In the genomic region with DNA sequence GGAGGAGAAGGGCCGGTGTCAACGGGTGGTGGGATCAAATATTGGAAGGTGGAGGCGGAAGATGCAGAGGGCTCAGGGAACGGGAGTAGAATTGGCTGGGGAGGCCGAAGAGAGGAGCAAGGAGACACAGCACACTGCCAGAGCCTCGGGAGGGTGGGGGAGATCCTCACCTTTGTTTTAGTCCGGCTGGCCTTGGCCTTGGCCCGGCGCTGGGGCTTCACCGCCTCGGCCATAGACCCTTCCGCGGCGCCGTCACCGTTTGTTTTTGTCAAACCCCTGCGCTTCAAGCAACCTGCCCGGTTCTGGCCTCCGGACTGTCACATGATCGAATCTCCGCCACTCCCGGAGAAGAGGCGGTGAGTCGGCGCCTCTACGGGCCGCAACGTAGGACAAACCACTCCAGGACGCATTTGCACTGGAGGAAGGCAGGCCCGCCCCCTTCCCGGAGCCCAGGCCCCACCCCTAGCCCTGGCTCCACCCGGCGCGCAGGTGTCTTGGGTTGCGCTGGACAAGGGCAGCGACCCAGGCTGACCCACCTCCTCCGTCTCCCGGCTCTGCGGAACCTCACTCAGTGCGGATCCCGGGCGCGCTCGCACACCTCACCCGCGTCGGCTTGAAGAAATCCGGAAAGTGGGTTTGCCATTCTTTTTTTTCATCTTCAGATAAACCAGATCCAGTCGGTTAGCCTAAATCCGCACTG, we compare ENCODE assay signal across 8 cellular contexts. TPM values are rescaled to one million over a fixed set of nuclear protein-coding genes. Genes with fewer than 3 reads are reported as not detected.
DNase-seq lines count a peak whose midpoint lies in the region; ATAC-seq lines count a peak whose summit lies in the region.

TSS of gene EPG5 (minus strand) at position 323 of the 700 bp plus-strand sequence. CDS start at position 233, 90 bp downstream.

- H3K36me3 Mint-ChIP-seq in IgD-negative memory B cell: peaks cover 4% of the 10 kb centered on the region

- peak within 1 kb of the TSS; percentile 93 to 96 (median 95) for H3K27ac Mint-ChIP-seq in IgD-negative memory B cell

- H3K4me1 ChIP-seq in mononuclear cell (ENCODE audit: insufficient read depth, low read length): peaks cover 36% of the 10 kb centered on the region

- peak within 1 kb of the TSS; percentile 98 for H3K4me3 ChIP-seq in mononuclear cell (ENCODE audit: low read length)

- H3K27me3 ChIP-seq in mononuclear cell (ENCODE audit: insufficient read depth, low read length): no peaks in the 10 kb centered on the region

- peak within 1 kb of the TSS; percentile 74 for H3K27ac ChIP-seq in epithelial cell of prostate

- H3K4me3 Mint-ChIP-seq in IgD-negative memory B cell: peak within 1 kb of the TSS; percentile 92 to 98 (median 97)

- no peaks in the 10 kb centered on the region for H3K9me3 Mint-ChIP-seq in IgD-negative memory B cell

- H3K4me1 Mint-ChIP-seq in IgD-negative memory B cell: peaks cover 22 to 29% (median 28%) of the 10 kb centered on the region in 3 donors

- peak; percentile 97 for ATAC-seq in GM21576 (IDR thresholded peaks at IDR 0.05; ENCODE audit: unreplicated experiment)

- peak; percentile 91 for DNase-seq in DMS153 (lab: John Stamatoyannopoulos, UW)
- DNase-seq in OCI-M1 (lab: John Stamatoyannopoulos, UW): peak; percentile 97
- DNase-seq in activated T-cell treated with anti-CD3 and anti-CD28 coated beads for 24 hours (ENCODE audit: low read depth): peak; percentile 89
- peak; percentile 83 for DNase-seq in epithelial cell of prostate (ENCODE audit: low read depth, low spot score)
- peak; percentile 84 to 90 for DNase-seq in stimulated activated CD8-positive, alpha-beta memory T cell treated with anti-CD3 and anti-CD28 coated beads, Interleukin-2, amount 100 ng/mL, for 48 hours (ENCODE audit: low read depth in 2 of 2)

- H3K9me3 ChIP-seq in mononuclear cell (ENCODE audit: low read depth, low read length): no peaks in the 10 kb centered on the region

- H3K27me3 Mint-ChIP-seq in IgD-negative memory B cell: no peaks in the 10 kb centered on the region

RNA-seq across cellular contexts. Expression of gene EPG5, which starts in this region (rescaled TPM):
- 2.9 TPM for polyA plus RNA-seq in IgD-negative memory B cell
- 44.0 TPM for total RNA-seq in mononuclear cell

Comparison
In these comparisons a context has a peak if more than half of its experiments do, and no peak if none do; other contexts are left out.
1. Peak in every context shown above with its lines: DNase-seq, ATAC-seq, H3K4me3 ChIP-seq and H3K27ac ChIP-seq.